ENCODE assay signal across 12 cellular contexts in the genomic region with DNA sequence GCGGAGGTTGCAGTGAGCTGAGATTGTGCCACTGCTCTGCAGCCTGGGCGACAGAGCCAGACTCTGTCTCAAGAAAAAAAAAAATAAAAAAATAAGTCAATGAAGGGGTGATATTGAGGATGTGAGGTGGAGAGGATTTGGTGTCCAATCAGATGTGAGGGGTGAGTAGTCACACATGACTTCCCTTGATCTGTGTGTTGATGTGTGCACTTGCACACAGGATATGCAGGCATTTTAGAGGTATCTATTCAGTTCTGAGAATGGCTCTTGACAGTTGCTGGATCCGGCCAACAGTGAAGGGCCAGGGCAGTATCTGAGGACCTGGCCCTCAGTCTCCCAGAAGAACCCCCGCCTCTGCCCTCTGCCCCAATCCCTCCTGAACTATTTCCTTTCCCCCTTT. TPM values are rescaled to one million over a fixed set of nuclear protein-coding genes. Genes with fewer than 3 reads are reported as not detected.
DNase-seq lines count a peak whose midpoint lies in the region; ATAC-seq and TF ChIP-seq lines count a peak whose summit lies in the region.
"Had no signal": no experiment of that assay in that cellular context is flagged by ENCODE, and none has a peak within 500 bp of the region (broad histone marks: within the 10 kb centered on the region; RNA-seq: fewer than 3 reads in every experiment).

No MANE protein-coding gene starts in this region.

- H3K4me1 Mint-ChIP-seq in brain, result peaks cover 25% of the 10 kb centered on the region
- peaks cover 26% of the 10 kb centered on the region for H3K4me1 Mint-ChIP-seq in neural crest cell

- TF ChIP-seq CTCF in HCT116 (IDR thresholded peaks at IDR 0.05 in 2 of 3, conservative IDR thresholded peaks at IDR 0.05 in 1 of 3; ENCODE audit: borderline replicate concordance in 1 of 3, insufficient read depth in 1 of 3, low read depth in 2 of 3, low read length in 2 of 3) (no peak), brain (conservative IDR thresholded peaks at IDR 0.05) (no peak), neural crest cell (conservative IDR thresholded peaks at IDR 0.05) (no peak)

- no peak for TF ChIP-seq RAD21 in HCT116 (IDR thresholded peaks at IDR 0.05; ENCODE audit: low read depth)

- H3K4me2 ChIP-seq in BLaER1 (peak overlapping the region; percentile 97), HCT116 (ENCODE audit: low read length) (peak overlapping the region; percentile 93)

- no peaks in the 10 kb centered on the region for H3K36me3 ChIP-seq in BLaER1
- H3K36me3 ChIP-seq in HCT116 (ENCODE audit: control insufficient read depth in 1 of 2, insufficient read depth in 2 of 2, low read length in 2 of 2), result no peaks in the 10 kb centered on the region
- H3K36me3 ChIP-seq: esophagus squamous epithelium had no signal

- POLR2A ChIA-PET in HCT116 (lab: Charles Lee), result no interaction called here

- H3K4me1 ChIP-seq in BLaER1 (peaks cover 34% of the 10 kb centered on the region), HCT116 (ENCODE audit: control insufficient read depth in 1 of 2, insufficient read depth in 2 of 2, low read length in 2 of 2) (peaks cover 11 to 20% of the 10 kb centered on the region in 2 experiments; a peak in 3 of 4 replicates)

- no peaks in the 10 kb centered on the region for H3K9me3 Mint-ChIP-seq in brain
- no peaks in the 10 kb centered on the region for H3K9me3 Mint-ChIP-seq in neural crest cell

- H3K27me3 ChIP-seq in BLaER1, result no peaks in the 10 kb centered on the region
- H3K27me3 ChIP-seq in HCT116 (ENCODE audit: insufficient read depth, low read length), result no peaks in the 10 kb centered on the region

- ATAC-seq in HCT116, result no peak
- no peak for ATAC-seq in sciatic nerve
- ATAC-seq in GM18909 (IDR thresholded peaks at IDR 0.05; ENCODE audit: poor library complexity, unreplicated experiment), result no peak

- H3K9ac ChIP-seq in BLaER1 (0 out of 2 replicates have a peak overlapping the region, but pooled peaks have one; percentile 38), HCT116 (ENCODE audit: low read length) (0 out of 2 replicates have a peak overlapping the region, but pooled peaks have one; percentile 30)

- H2AFZ ChIP-seq in HCT116 (ENCODE audit: low read depth, low read length, poor library complexity, severe bottlenecking), result peak overlapping the region; percentile 88

- H3K9me3 ChIP-seq in BLaER1, result no peaks in the 10 kb centered on the region
- H3K9me3 ChIP-seq in HCT116 (ENCODE audit: control insufficient read depth in 1 of 2, insufficient read depth in 1 of 2, low read depth in 1 of 2, low read length in 2 of 2), result no peaks in the 10 kb centered on the region
- H3K9me3 ChIP-seq: esophagus squamous epithelium had no signal

- TF ChIP-seq POLR2A in HCT116 (IDR thresholded peaks at IDR 0.05; ENCODE audit: borderline replicate concordance, extremely low read depth, insufficient read depth, insufficient read length), result no peak

- no TSS peak for BruUV-seq in HCT116 (replicated peaks; lab: Mats Ljungman, UMichigan)

- H3K36me3 Mint-ChIP-seq in brain, result no peaks in the 10 kb centered on the region
- no peaks in the 10 kb centered on the region for H3K36me3 Mint-ChIP-seq in neural crest cell (ENCODE audit: low read depth)

- H4K20me1 ChIP-seq in BLaER1 (no peaks in the 10 kb centered on the region), HCT116 (ENCODE audit: insufficient read depth) (no peaks in the 10 kb centered on the region)

- RAD21 ChIA-PET in HCT116 (lab: Charles Lee; ENCODE audit: low non-redundant PET in 1 of 2, low total read pairs in 2 of 2, uncharacterized antibody in 2 of 2, unreplicated experiment in 2 of 2), result interaction anchor here (0.9 to 1.8 kb wide), 2 partner anchors 17 to 22 kb away, joined by 3 to 4 read pairs; a partner anchor contains a TSS

- CTCF ChIA-PET in HCT116 (lab: Charles Lee), result interaction anchor here (1.4 to 2.5 kb wide), 3 partner anchors 10 to 77 kb away, joined by 10 to 14 read pairs (median 14); a partner anchor contains a TSS

- H3K27ac ChIP-seq in BLaER1 (peak overlapping the region; percentile 62), HCT116 (ENCODE audit: low read depth, low read length) (no peak overlapping the region)

- peaks cover 34% of the 10 kb centered on the region for H3K27me3 Mint-ChIP-seq in brain
- H3K27me3 Mint-ChIP-seq in neural crest cell (ENCODE audit: low read depth), result peaks cover 12% of the 10 kb centered on the region

- H3K4me3 Mint-ChIP-seq in brain (peak overlapping the region; percentile 77 to 97 (median 81)), neural crest cell (peak overlapping the region; percentile 84)

- H3K9me2 ChIP-seq in HCT116 (ENCODE audit: insufficient read depth), result no peaks in the 10 kb centered on the region

- DNase-seq in HCT116 (ENCODE audit: low read depth, low spot score) (no peak), neural crest cell (ENCODE audit: low read depth, low spot score) (no peak), sciatic nerve (ENCODE audit: low spot score) (no peak), head of caudate nucleus (no peak), DMS53 (lab: John Stamatoyannopoulos, UW) (no peak)
- DNase-seq: esophagus squamous epithelium, NCI-H345 had no signal

- H3K79me2 ChIP-seq in HCT116 (ENCODE audit: insufficient read depth, low read length), result no peaks in the 10 kb centered on the region

- intact Hi-C loops in HCT116 (cut with micrococcal nuclease), result no loop called here
- intact Hi-C loops in sciatic nerve (cut with DNase I), result no loop called here
- intact Hi-C loops in head of caudate nucleus (cut with DNase I), result no loop called here

- H3K27ac Mint-ChIP-seq in brain (peak overlapping the region in 4 of 5 experiments; percentile 57 to 89 (median 66)), neural crest cell (ENCODE audit: unreplicated experiment) (no peak overlapping the region)

- H3K4me3 ChIP-seq in BLaER1, result peak overlapping the region; percentile 77
- peak overlapping the region in 1 of 2 experiments; percentile 68; a peak in 1 of 4 replicates for H3K4me3 ChIP-seq in HCT116 (replicated peaks in 1 of 2; ENCODE audit: low read depth in 1 of 2, low read length in 2 of 2)

TF ChIP-seq in HCT116, 20 proteins besides CTCF, POLR2A, EP300 and RAD21 (continues in another document):
- TF ChIP-seq SP1 (IDR thresholded peaks at IDR 0.05; ENCODE audit: low read depth) (no peak), CBX3 (IDR thresholded peaks at IDR 0.05; ENCODE audit: low read depth) (no peak), CEBPB (IDR thresholded peaks at IDR 0.05; ENCODE audit: low read depth) (no peak), ZNF274 (IDR thresholded peaks at IDR 0.05; ENCODE audit: low read depth, low read length) (no peak), JUND (IDR thresholded peaks at IDR 0.05) (no peak), EZH2phosphoT487 (IDR thresholded peaks at IDR 0.05; ENCODE audit: borderline replicate concordance) (no peak)
- TF ChIP-seq, protein P1, sequence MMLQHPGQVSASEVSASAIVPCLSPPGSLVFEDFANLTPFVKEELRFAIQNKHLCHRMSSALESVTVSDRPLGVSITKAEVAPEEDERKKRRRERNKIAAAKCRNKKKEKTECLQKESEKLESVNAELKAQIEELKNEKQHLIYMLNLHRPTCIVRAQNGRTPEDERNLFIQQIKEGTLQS (IDR thresholded peaks at IDR 0.05), result no peak
- TF ChIP-seq, protein P2, sequence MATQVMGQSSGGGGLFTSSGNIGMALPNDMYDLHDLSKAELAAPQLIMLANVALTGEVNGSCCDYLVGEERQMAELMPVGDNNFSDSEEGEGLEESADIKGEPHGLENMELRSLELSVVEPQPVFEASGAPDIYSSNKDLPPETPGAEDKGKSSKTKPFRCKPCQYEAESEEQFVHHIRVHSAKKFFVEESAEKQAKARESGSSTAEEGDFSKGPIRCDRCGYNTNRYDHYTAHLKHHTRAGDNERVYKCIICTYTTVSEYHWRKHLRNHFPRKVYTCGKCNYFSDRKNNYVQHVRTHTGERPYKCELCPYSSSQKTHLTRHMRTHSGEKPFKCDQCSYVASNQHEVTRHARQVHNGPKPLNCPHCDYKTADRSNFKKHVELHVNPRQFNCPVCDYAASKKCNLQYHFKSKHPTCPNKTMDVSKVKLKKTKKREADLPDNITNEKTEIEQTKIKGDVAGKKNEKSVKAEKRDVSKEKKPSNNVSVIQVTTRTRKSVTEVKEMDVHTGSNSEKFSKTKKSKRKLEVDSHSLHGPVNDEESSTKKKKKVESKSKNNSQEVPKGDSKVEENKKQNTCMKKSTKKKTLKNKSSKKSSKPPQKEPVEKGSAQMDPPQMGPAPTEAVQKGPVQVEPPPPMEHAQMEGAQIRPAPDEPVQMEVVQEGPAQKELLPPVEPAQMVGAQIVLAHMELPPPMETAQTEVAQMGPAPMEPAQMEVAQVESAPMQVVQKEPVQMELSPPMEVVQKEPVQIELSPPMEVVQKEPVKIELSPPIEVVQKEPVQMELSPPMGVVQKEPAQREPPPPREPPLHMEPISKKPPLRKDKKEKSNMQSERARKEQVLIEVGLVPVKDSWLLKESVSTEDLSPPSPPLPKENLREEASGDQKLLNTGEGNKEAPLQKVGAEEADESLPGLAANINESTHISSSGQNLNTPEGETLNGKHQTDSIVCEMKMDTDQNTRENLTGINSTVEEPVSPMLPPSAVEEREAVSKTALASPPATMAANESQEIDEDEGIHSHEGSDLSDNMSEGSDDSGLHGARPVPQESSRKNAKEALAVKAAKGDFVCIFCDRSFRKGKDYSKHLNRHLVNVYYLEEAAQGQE (IDR thresholded peaks at IDR 0.05; ENCODE audit: low read depth), result no peak

RNA-seq across cellular contexts. Expression of a gene that starts 7.8 kb away (rescaled TPM):
- total RNA-seq in HCT116 (2021; ENCODE audit: unreplicated experiment) (not detected), neural crest cell (0.07 TPM in 1 of 2 replicates, not detected in the other), sciatic nerve (0.31 TPM)
- polyA plus RNA-seq in HCT116 (2012), result 0.02 and 0.04 TPM in 2 replicates
- not detected for polyA plus RNA-seq in brain (ENCODE audit: insufficient read depth, low read depth, low replicate concordance)
- total RNA-seq: esophagus squamous epithelium, K562 had no signal
- polyA plus RNA-seq: keratinocyte had no signal

RNA-seq across cellular contexts. Expression of a gene that starts 22.6 kb away (rescaled TPM):
- 87.9 TPM for total RNA-seq in HCT116 (2021; ENCODE audit: unreplicated experiment)
- polyA plus RNA-seq in HCT116 (2012), result 64.1 and 77.3 TPM in 2 replicates
- 52.4 TPM for polyA plus RNA-seq in brain (ENCODE audit: insufficient read depth, low read depth, low replicate concordance)
- 94.1 and 95.1 TPM in 2 replicates for total RNA-seq in neural crest cell
- total RNA-seq in sciatic nerve, result 41.1 TPM

RNA-seq across cellular contexts. Expression of a gene that starts 36.0 kb away (rescaled TPM):
- total RNA-seq in HCT116 (2021; ENCODE audit: unreplicated experiment) (96.8 TPM), neural crest cell (88.1 and 96.0 TPM in 2 replicates), sciatic nerve (101 TPM)
- polyA plus RNA-seq in HCT116 (2012), result 46.2 and 50.1 TPM in 2 replicates
- polyA plus RNA-seq in brain (ENCODE audit: insufficient read depth, low read depth, low replicate concordance), result 18.9 TPM

RNA-seq across cellular contexts. Expression of a gene that starts 44.5 kb away (rescaled TPM):
- total RNA-seq in HCT116 (2021; ENCODE audit: unreplicated experiment) (104 TPM), neural crest cell (67.1 and 72.7 TPM in 2 replicates), sciatic nerve (31.9 TPM)
- polyA plus RNA-seq in HCT116 (2012), result 101 and 106 TPM in 2 replicates
- polyA plus RNA-seq in brain (ENCODE audit: insufficient read depth, low read depth, low replicate concordance), result 114 TPM

RNA-seq across cellular contexts. Expression of a gene that starts 48.6 kb away (rescaled TPM):
- total RNA-seq in HCT116 (2021; ENCODE audit: unreplicated experiment), result 318 TPM
- 540 and 548 TPM in 2 replicates for polyA plus RNA-seq in HCT116 (2012)
- 938 TPM for polyA plus RNA-seq in brain (ENCODE audit: insufficient read depth, low read depth, low replicate concordance)
- total RNA-seq in neural crest cell, result 324 and 326 TPM in 2 replicates
- 490 TPM for total RNA-seq in sciatic nerve
